21 cellular contexts compared by ENCODE assay signal in genomic region chr3:30007668-30008067, GRCh38.
DNase-seq lines count a peak whose midpoint lies in the region; TF ChIP-seq lines count a peak whose summit lies in the region.
"Had no signal": no experiment of that assay in that cellular context is flagged by ENCODE, and none has a peak within 500 bp of the region (broad histone marks: within the 10 kb centered on the region; RNA-seq: fewer than 3 reads in every experiment).

No MANE protein-coding gene starts in this region.

- H3K79me2 ChIP-seq in Loucy (ENCODE audit: insufficient read depth, low read length) = no peaks in the 10 kb centered on the region

- H3K4me1 ChIP-seq in Loucy (ENCODE audit: insufficient read depth, low read length, poor library complexity, severe bottlenecking) = peaks cover 24% of the 10 kb centered on the region
- H3K4me1 ChIP-seq: SJCRH30 had no signal

- H3F3A ChIP-seq in Loucy (ENCODE audit: low read depth) = no peaks in the 10 kb centered on the region; the same call in 1 of the 2 replicates

- DNase-seq in EL (peak; percentile 8), SW480 (ENCODE audit: low spot score) (peak; percentile 12), kidney glomerular epithelial cell (lab: John Stamatoyannopoulos, UW) (peak; percentile 18), SW 1271 (lab: John Stamatoyannopoulos, UW) (no peak), COLO829 (ENCODE audit: low spot score) (no peak)
- no peak for DNase-seq in activated CD8-positive, alpha-beta memory T cell treated with anti-CD3 and anti-CD28 coated beads, Interleukin-2, amount 50 U/mL, for 48 hours
- DNase-seq: activated CD4-positive, alpha-beta T cell treated with anti-CD3 and anti-CD28 coated beads for 48 hours; activated naive CD4-positive, alpha-beta T cell treated with anti-CD3 and anti-CD28 coated beads, Interleukin-2, amount 50 U/mL, for 16 hours; activated T-cell treated with anti-CD3 and anti-CD28 coated beads for 4 hours; DMS153; erythroblast; immature natural killer cell; mesenchymal stem cell; natural killer cell; NCI-H1694 treated with DMSO at 0.1 percent for 48 hours; NCI-H226; posterior cingulate gyrus; SJCRH30; T1000 had no signal

- no peaks in the 10 kb centered on the region for H3K9me2 ChIP-seq in Loucy (replicated peaks; ENCODE audit: low read depth, low read length)

- no peaks in the 10 kb centered on the region for H3K9me3 ChIP-seq in Loucy (ENCODE audit: insufficient read depth, low read depth, low read length)
- H3K9me3 ChIP-seq: BLaER1 treated with 17β-estradiol and CSF1 and Interleukin-3, amounts not matched to agents 10 nM and 100 nM; SJCRH30 had no signal

- TF ChIP-seq CTCF in Loucy (conservative IDR thresholded peaks at IDR 0.05; ENCODE audit: low read length) = no peak

- no peak overlapping the region for H2AFZ ChIP-seq in Loucy (ENCODE audit: low read length)

- H3K9ac ChIP-seq in Loucy (ENCODE audit: low read depth, low read length, poor library complexity, severe bottlenecking) = no peak overlapping the region
- H3K9ac ChIP-seq: BLaER1 treated with 17β-estradiol and CSF1 and Interleukin-3, amounts not matched to agents 10 nM and 100 nM had no signal

- H3K4me3 ChIP-seq in Loucy (ENCODE audit: low read length, poor library complexity, severe bottlenecking) = no peak overlapping the region
- H3K4me3 ChIP-seq: BLaER1 treated with 17β-estradiol and CSF1 and Interleukin-3, amounts not matched to agents 10 nM and 100 nM; SJCRH30 had no signal

- H3K27me3 ChIP-seq in Loucy (ENCODE audit: insufficient read depth, low read length, poor library complexity, severe bottlenecking) = no peaks in the 10 kb centered on the region
- H3K27me3 ChIP-seq: BLaER1 treated with 17β-estradiol and CSF1 and Interleukin-3, amounts not matched to agents 10 nM and 100 nM; SJCRH30 had no signal

- no peaks in the 10 kb centered on the region for H4K20me1 ChIP-seq in Loucy (ENCODE audit: insufficient read depth, low read length, poor library complexity, severe bottlenecking)
- H4K20me1 ChIP-seq: BLaER1 treated with 17β-estradiol and CSF1 and Interleukin-3, amounts not matched to agents 10 nM and 100 nM had no signal

- no peaks in the 10 kb centered on the region for H3K36me3 ChIP-seq in Loucy (ENCODE audit: insufficient read depth, low read length)
- H3K36me3 ChIP-seq: BLaER1 treated with 17β-estradiol and CSF1 and Interleukin-3, amounts not matched to agents 10 nM and 100 nM; SJCRH30 had no signal

- H3K4me2 ChIP-seq in Loucy (ENCODE audit: low read depth, low read length, poor library complexity, severe bottlenecking) = peak overlapping the region; percentile 30

Comparison
In these comparisons a context has a peak if more than half of its experiments do, and no peak if none do; other contexts are left out.
1. DNase-seq: peak in EL (single experiment), SW480 (single experiment) and kidney glomerular epithelial cell (single experiment); none in SW 1271 (0 of 2), activated CD8-positive, alpha-beta memory T cell treated with anti-CD3 and anti-CD28 coated beads, Interleukin-2, amount 50 U/mL, for 48 hours (single experiment) and COLO829 (single experiment).